In genomic region chr1:109713636-109714035, GRCh38 we compare ENCODE assay signal across 17 cellular contexts. TPM values are rescaled to one million over a fixed set of nuclear protein-coding genes. Genes with fewer than 3 reads are reported as not detected.
A peak's percentile ranks its signal among the peaks of the same experiment; 100 is the strongest.
DNase-seq lines count a peak whose midpoint lies in the region; ATAC-seq and TF ChIP-seq lines count a peak whose summit lies in the region.
"Had no signal": no experiment of that assay in that cellular context is flagged by ENCODE, and none has a peak within 500 bp of the region (broad histone marks: within the 10 kb centered on the region; RNA-seq: fewer than 3 reads in every experiment).

No MANE protein-coding gene starts in this region.

- no peaks in the 10 kb centered on the region for H3K4me1 ChIP-seq in osteoblast (ENCODE audit: insufficient read depth, low read length)

- H3K4me3 ChIP-seq in osteoblast (ENCODE audit: insufficient read depth, low read length): no peak overlapping the region
- H3K4me3 ChIP-seq: A549 had no signal

- H3K4me2 ChIP-seq in osteoblast (ENCODE audit: insufficient read depth, low read length): no peak overlapping the region
- H3K4me2 ChIP-seq: A549 had no signal

- H3K36me3 ChIP-seq in osteoblast (ENCODE audit: insufficient read depth, low read length): no peaks in the 10 kb centered on the region

- no peaks in the 10 kb centered on the region for H3K9me3 ChIP-seq in osteoblast (ENCODE audit: low read depth, low read length)
- H3K9me3 ChIP-seq: A549 had no signal

- TF ChIP-seq CTCF in osteoblast (IDR thresholded peaks at IDR 0.05; ENCODE audit: extremely low read depth, low read depth, low read length): no peak

- H3K27ac ChIP-seq in osteoblast (ENCODE audit: low read depth, low read length): no peak overlapping the region
- H3K27ac ChIP-seq: A549 had no signal

- no peaks in the 10 kb centered on the region for H3K79me2 ChIP-seq in osteoblast (ENCODE audit: insufficient read depth, low read length)

- no peaks in the 10 kb centered on the region for H4K20me1 ChIP-seq in osteoblast (ENCODE audit: insufficient read depth, low read length)

- H3K27me3 ChIP-seq in osteoblast (ENCODE audit: insufficient read depth, low read length): no peaks in the 10 kb centered on the region

- H2AFZ ChIP-seq in osteoblast (ENCODE audit: low read length): no peak overlapping the region

- ATAC-seq in HG03469 (IDR thresholded peaks at IDR 0.05; ENCODE audit: unreplicated experiment): no peak
- ATAC-seq: A549 had no signal

- DNase-seq in Ammon's horn (ENCODE audit: low spot score) (peak; percentile 0), H4 (ENCODE audit: low spot score) (peak; percentile 1), fibroblast of gingiva (ENCODE audit: low read depth) (peak; percentile 0), osteoblast (ENCODE audit: insufficient read length, low spot score, missing footprints) (peak; percentile 79), NCI-H345 (lab: John Stamatoyannopoulos, UW) (no peak), NCI-H510A treated with DMSO at 0.1 percent for 48 hours (lab: John Stamatoyannopoulos, UW) (no peak), DMS53 treated with DMSO at 0.1 percent for 48 hours (lab: John Stamatoyannopoulos, UW; ENCODE audit: unreplicated experiment) (no peak)
- DNase-seq: C1 segment of cervical spinal cord; Calu3; CD4-positive, alpha-beta T cell; DMS 273 treated with DMSO at 0.1 percent for 48 hours; DMS79 treated with DMSO at 0.1 percent for 48 hours; GDM1; Karpas-422 had no signal

RNA-seq across cellular contexts. Expression of gene GSTM5, which starts 1.6 kb away (rescaled TPM):
- total RNA-seq in H4 (2014; rRNA removed; shearing (Covaris generic)): not detected in 2 replicates
- 2.1 and 4.3 TPM in 2 replicates for total RNA-seq in osteoblast
- total RNA-seq: B cell, Calu3 had no signal

RNA-seq across cellular contexts. Expression of gene GSTM1, which starts 26.0 kb away (rescaled TPM):
- total RNA-seq in H4 (2014; rRNA removed; shearing (Covaris generic)): not detected in 2 replicates
- total RNA-seq in osteoblast: not detected in 2 replicates

RNA-seq across cellular contexts. Expression of gene GSTM3, which starts 27.2 kb away (rescaled TPM):
- 228 and 275 TPM in 2 replicates for total RNA-seq in H4 (2014; rRNA removed; shearing (Covaris generic))
- total RNA-seq in osteoblast: 49.9 and 50.1 TPM in 2 replicates

RNA-seq across cellular contexts. Expression of gene GSTM2, which starts 45.8 kb away (rescaled TPM):
- 1.6 and 4.6 TPM in 2 replicates for total RNA-seq in H4 (2014; rRNA removed; shearing (Covaris generic))
- 14.8 and 16.2 TPM in 2 replicates for total RNA-seq in osteoblast

RNA-seq across cellular contexts. Expression of gene EPS8L3, which starts 50.1 kb away (rescaled TPM):
- total RNA-seq in H4 (2014; rRNA removed; shearing (Covaris generic)): not detected in 2 replicates
- not detected in 2 replicates for total RNA-seq in osteoblast
- total RNA-seq: B cell; CD4-positive, alpha-beta T cell had no signal

Comparison
In these comparisons a context has a peak if more than half of its experiments do, and no peak if none do; other contexts are left out.
1. DNase-seq: peak in Ammon's horn (single experiment), H4 (single experiment), fibroblast of gingiva (single experiment) and osteoblast (single experiment); none in NCI-H345 (single experiment), NCI-H510A treated with DMSO at 0.1 percent for 48 hours (single experiment) and DMS53 treated with DMSO at 0.1 percent for 48 hours (single experiment).